10 cellular contexts compared by ENCODE assay signal in genomic region chr6:31586596-31586995, GRCh38. TPM values are rescaled to one million over a fixed set of nuclear protein-coding genes. Genes with fewer than 3 reads are reported as not detected.
A peak's percentile ranks its signal among the peaks of the same experiment; 100 is the strongest.
DNase-seq lines count a peak whose midpoint lies in the region; ATAC-seq, FAIRE-seq and TF ChIP-seq lines count a peak whose summit lies in the region.
"Had no signal": no experiment of that assay in that cellular context is flagged by ENCODE, and none has a peak within 500 bp of the region (broad histone marks: within the 10 kb centered on the region; RNA-seq: fewer than 3 reads in every experiment).

No MANE protein-coding gene starts in this region.

- no peak for DNase-seq in activated T-cell treated with anti-CD3 and anti-CD28 coated beads, Interleukin-2, amount 50 U/mL, for 4 hours
- DNase-seq in activated T-cell treated with anti-CD3 and anti-CD28 coated beads for 4 hours (no peak), T-helper 17 cell (peak in 1 of 3 donors; percentile 42), heart left ventricle (peak in 1 of 5 donors; percentile 38), stomach (no peak), D721Med (ENCODE audit: insufficient read length, low spot score) (no peak), foreskin melanocyte (no peak)
- DNase-seq: NCI-H1048, SHP77 treated with DMSO at 0.1 percent for 48 hours had no signal

- no peaks in the 10 kb centered on the region for H3K27me3 ChIP-seq in heart left ventricle
- peaks cover 0 to 25% (median 0%) of the 10 kb centered on the region in 3 donors for H3K27me3 ChIP-seq in stomach

- TF ChIP-seq CTCF in heart left ventricle (IDR thresholded peaks at IDR 0.05) (no peak), stomach (IDR thresholded peaks at IDR 0.05) (no peak), D721Med (IDR thresholded peaks at IDR 0.05; ENCODE audit: insufficient read depth, missing control alignments) (no peak)

- TF ChIP-seq POLR2A in heart left ventricle (IDR thresholded peaks at IDR 0.05), result no peak
- TF ChIP-seq POLR2A in stomach (IDR thresholded peaks at IDR 0.05), result no peak

- H3K9me3 ChIP-seq in T-helper 17 cell (ENCODE audit: control insufficient read depth, low read length, poor library complexity, severe bottlenecking), result no peaks in the 10 kb centered on the region
- no peaks in the 10 kb centered on the region for H3K9me3 ChIP-seq in heart left ventricle
- H3K9me3 ChIP-seq in stomach, result no peaks in the 10 kb centered on the region

- H3K36me3 Mint-ChIP-seq in activated T-cell treated with anti-CD3 and anti-CD28 coated beads, Interleukin-2, amount 50 U/mL, for 4 hours (ENCODE audit: insufficient read depth), result peaks cover 7% of the 10 kb centered on the region
- H3K36me3 Mint-ChIP-seq in T-helper 17 cell (ENCODE audit: low read depth), result peaks cover 6% of the 10 kb centered on the region

- H3K27ac ChIP-seq in heart left ventricle (peak overlapping the region in 3 of 12 donors; percentile 30 to 86 (median 32)), stomach (peak overlapping the region in 4 of 5 donors; percentile 16 to 76 (median 53))

- peaks cover 0 to 74% (median 8%) of the 10 kb centered on the region in 12 donors for H3K4me1 ChIP-seq in heart left ventricle
- peaks cover 4 to 52% (median 12%) of the 10 kb centered on the region in 4 donors for H3K4me1 ChIP-seq in stomach

- ATAC-seq in activated T-cell treated with anti-CD3 and anti-CD28 coated beads, Interleukin-2, amount 50 U/mL, for 4 hours, result peak in 1 of 2 donors; percentile 16
- peak; percentile 70 for ATAC-seq in T-helper 17 cell
- peak in 3 of 4 donors; percentile 53 to 68 (median 67) for ATAC-seq in heart left ventricle
- ATAC-seq in GM21447 (IDR thresholded peaks at IDR 0.05; ENCODE audit: unreplicated experiment), result no peak

- peak overlapping the region; percentile 92 for H3K27ac Mint-ChIP-seq in T-helper 17 cell

- no peaks in the 10 kb centered on the region for H3K9me3 Mint-ChIP-seq in activated T-cell treated with anti-CD3 and anti-CD28 coated beads, Interleukin-2, amount 50 U/mL, for 4 hours

- no peaks in the 10 kb centered on the region for H3K27me3 Mint-ChIP-seq in activated T-cell treated with anti-CD3 and anti-CD28 coated beads, Interleukin-2, amount 50 U/mL, for 4 hours (ENCODE audit: low read depth)
- no peaks in the 10 kb centered on the region for H3K27me3 Mint-ChIP-seq in T-helper 17 cell

- peaks cover 76% of the 10 kb centered on the region for H3K4me1 Mint-ChIP-seq in activated T-cell treated with anti-CD3 and anti-CD28 coated beads, Interleukin-2, amount 50 U/mL, for 4 hours (ENCODE audit: low read depth)
- H3K4me1 Mint-ChIP-seq in T-helper 17 cell, result peaks cover 52% of the 10 kb centered on the region

- FAIRE-seq in D721Med (lab: Jason Lieb, UNC), result no peak

- H3K36me3 ChIP-seq in heart left ventricle, result no peaks in the 10 kb centered on the region
- H3K36me3 ChIP-seq in stomach, result no peaks in the 10 kb centered on the region

- H3K4me3 Mint-ChIP-seq in activated T-cell treated with anti-CD3 and anti-CD28 coated beads, Interleukin-2, amount 50 U/mL, for 4 hours, result peak overlapping the region; percentile 74
- peak overlapping the region; percentile 88 for H3K4me3 Mint-ChIP-seq in T-helper 17 cell

- peak overlapping the region in 1 of 12 donors; percentile 58 for H3K4me3 ChIP-seq in heart left ventricle
- H3K4me3 ChIP-seq in stomach, result peak overlapping the region in 2 of 4 donors; percentile 26 to 31

- intact Hi-C loops in heart left ventricle (cut with DNase I) (no loop called here), stomach (cut with DNase I; ENCODE audit: low total_unique reads) (no loop called here)

- no peak for TF ChIP-seq EP300 in stomach (IDR thresholded peaks at IDR 0.05)

- 38 to 54% (median 48%) methylated on average over 2 to 5 of the region's 5 CpGs for WGBS in heart left ventricle, 4 donors
- 23 to 45% (median 39%) methylated on average over 4 to 5 of the region's 5 CpGs for WGBS in stomach, 5 donors

RNA-seq across cellular contexts. Expression of gene LST1, which starts 0.5 kb away (rescaled TPM):
- total RNA-seq in activated T-cell treated with anti-CD3 and anti-CD28 coated beads, Interleukin-2, amount 50 U/mL, for 4 hours, result 1 to 10 TPM; 4.8 to 7.9 (median 7.0) TPM
- total RNA-seq in T-helper 17 cell (10 to 100 TPM; 30.6 to 42.6 TPM), heart left ventricle (10 to 100 TPM in 2 of 9 donors, 1 to 10 TPM in 6, not detected in 1; 1.6 to 58.0 (median 3.7) TPM), stomach (1 to 10 TPM in 2 of 5 donors, not detected in 3; 2.9 to 6.7 TPM)
- polyA plus RNA-seq in heart left ventricle (1 to 10 TPM; 2.3 to 5.2 TPM), stomach (10 to 100 TPM in 2 of 3 donors, 1 to 10 TPM in 1; 8.8 to 35.4 (median 26.7) TPM)

RNA-seq across cellular contexts. Expression of gene LTB, which starts 4.4 kb away (rescaled TPM):
- total RNA-seq in activated T-cell treated with anti-CD3 and anti-CD28 coated beads, Interleukin-2, amount 50 U/mL, for 4 hours, result 100 to 1,000 TPM; 161 to 210 (median 186) TPM
- total RNA-seq in T-helper 17 cell (100 to 1,000 TPM; 791 to 891 TPM), heart left ventricle (10 to 100 TPM in 1 of 9 donors, 1 to 10 TPM in 2, under 1 TPM in 2, not detected in 4; 0.30 to 15.6 (median 1.0) TPM), stomach (1 to 10 TPM in 1 of 5 donors, not detected in 4; 4.8 TPM)
- polyA plus RNA-seq in heart left ventricle (under 1 TPM; 0.50 to 0.72 TPM), stomach (10 to 100 TPM in 1 of 3 donors, 1 to 10 TPM in 2; 4.2 to 13.4 (median 9.0) TPM)

RNA-seq across cellular contexts. Expression of gene NCR3, which starts 6.2 kb away (rescaled TPM):
- total RNA-seq in activated T-cell treated with anti-CD3 and anti-CD28 coated beads, Interleukin-2, amount 50 U/mL, for 4 hours, result 10 to 100 TPM in 1 of 3 donors, 1 to 10 TPM in 2; 6.0 to 27.3 (median 8.4) TPM
- total RNA-seq in T-helper 17 cell (1 to 10 TPM; 5.7 to 8.2 TPM), heart left ventricle (1 to 10 TPM in 1 of 9 donors, under 1 TPM in 1, not detected in 7; 1.00 to 2.5 TPM), stomach (not detected)
- polyA plus RNA-seq in heart left ventricle (not detected), stomach (under 1 TPM in 1 of 3 donors, not detected in 2; 0.25 TPM)

RNA-seq across cellular contexts. Expression of gene TNF, which starts 11.2 kb away (rescaled TPM):
- 100 to 1,000 TPM; 485 to 701 (median 587) TPM for total RNA-seq in activated T-cell treated with anti-CD3 and anti-CD28 coated beads, Interleukin-2, amount 50 U/mL, for 4 hours
- total RNA-seq in T-helper 17 cell (10 to 100 TPM; 28.9 to 33.6 TPM), heart left ventricle (1 to 10 TPM in 3 of 9 donors, under 1 TPM in 5, not detected in 1; 0.32 to 7.6 (median 0.51) TPM), stomach (under 1 TPM in 1 of 5 donors, not detected in 4; 0.58 TPM)
- polyA plus RNA-seq in heart left ventricle (under 1 TPM; 0.15 to 0.32 TPM), stomach (under 1 TPM in 2 of 3 donors, not detected in 1; 0.28 to 0.31 TPM)

RNA-seq across cellular contexts. Expression of gene LTA, which starts 14.5 kb away (rescaled TPM):
- total RNA-seq in activated T-cell treated with anti-CD3 and anti-CD28 coated beads, Interleukin-2, amount 50 U/mL, for 4 hours, result 1,000 to 10,000 TPM; 1,238 to 1,641 (median 1,296) TPM
- total RNA-seq in T-helper 17 cell (10 to 100 TPM; 19.9 to 26.0 TPM), heart left ventricle (under 1 TPM in 2 of 9 donors, not detected in 7; 0.18 to 0.64 TPM), stomach (not detected)
- polyA plus RNA-seq in heart left ventricle (under 1 TPM in 1 of 2 donors, not detected in 1; 0.07 TPM), stomach (under 1 TPM in 1 of 3 donors, not detected in 2; 0.18 TPM)

Comparison
In these comparisons a context has a peak if more than half of its experiments do, and no peak if none do; other contexts are left out.
1. RNA of gene LTB, which starts 4.4 kb away (total RNA-seq): 791 to 891 TPM in T-helper 17 cell and 161 to 210 TPM in activated T-cell treated with anti-CD3 and anti-CD28 coated beads, Interleukin-2, amount 50 U/mL, for 4 hours; 0.30 to 15.6 TPM in heart left ventricle and 4.8 TPM in stomach; every median in the first group is over 4 times any median in the second.